Comparison of ENCODE assay signal across 8 cellular contexts in genomic region chr20:39264506-39265172, GRCh38.
DNase-seq lines count a peak whose midpoint lies in the region; ATAC-seq, FAIRE-seq and TF ChIP-seq lines count a peak whose summit lies in the region.

No MANE protein-coding gene starts in this region.

- no peaks in the 10 kb centered on the region for H3K9me3 ChIP-seq in pancreas

- H3K4me1 ChIP-seq in pancreas = no peaks in the 10 kb centered on the region

- intact Hi-C loops in pancreas (cut with DNase I) = loop anchor here in 1 of 3 donors (10.0 kb wide), 1 partner anchor 1430 kb away; no protein-coding TSS in a partner anchor

- no peak for FAIRE-seq in pancreas (lab: Jason Lieb, UNC)

- no peaks in the 10 kb centered on the region for H3K27me3 ChIP-seq in pancreas

- ATAC-seq in pancreas (peak; percentile 38 to 87 (median 84)), HG02623 (IDR thresholded peaks at IDR 0.05; ENCODE audit: unreplicated experiment) (no peak)

- DNase-seq in DMS53 (lab: John Stamatoyannopoulos, UW) = peak; percentile 74
- peak; percentile 88 for DNase-seq in HPDE6-E6E7 (ENCODE audit: extremely low spot score)
- DNase-seq in NOMO-1 treated with DMSO at 0.1 percent for 48 hours (lab: John Stamatoyannopoulos, UW; ENCODE audit: unreplicated experiment) = peak; percentile 4
- DNase-seq in activated T-helper 1 cell treated with Interleukin-2 at 50 U/mL for 16 hours (ENCODE audit: low read depth) = peak; percentile 1
- DNase-seq in globus pallidus (ENCODE audit: low spot score) = peak; percentile 37
- peak in 5 of 6 donors; percentile 27 to 77 (median 58) for DNase-seq in pancreas
- DNase-seq in DMS79 (lab: John Stamatoyannopoulos, UW) = no peak

- no peaks in the 10 kb centered on the region for H3K36me3 ChIP-seq in pancreas

- TF ChIP-seq CTCF in pancreas (IDR thresholded peaks at IDR 0.05) = peak; percentile 71 to 81 (median 79)

- 1 to 2% methylated on average over 3 of the region's 3 CpGs for WGBS in pancreas, 2 donors

- H3K27ac ChIP-seq in pancreas = no peak overlapping the region

- H3K4me3 ChIP-seq in pancreas = no peak overlapping the region
